ENCODE assay signal across 11 cellular contexts in the genomic region with DNA sequence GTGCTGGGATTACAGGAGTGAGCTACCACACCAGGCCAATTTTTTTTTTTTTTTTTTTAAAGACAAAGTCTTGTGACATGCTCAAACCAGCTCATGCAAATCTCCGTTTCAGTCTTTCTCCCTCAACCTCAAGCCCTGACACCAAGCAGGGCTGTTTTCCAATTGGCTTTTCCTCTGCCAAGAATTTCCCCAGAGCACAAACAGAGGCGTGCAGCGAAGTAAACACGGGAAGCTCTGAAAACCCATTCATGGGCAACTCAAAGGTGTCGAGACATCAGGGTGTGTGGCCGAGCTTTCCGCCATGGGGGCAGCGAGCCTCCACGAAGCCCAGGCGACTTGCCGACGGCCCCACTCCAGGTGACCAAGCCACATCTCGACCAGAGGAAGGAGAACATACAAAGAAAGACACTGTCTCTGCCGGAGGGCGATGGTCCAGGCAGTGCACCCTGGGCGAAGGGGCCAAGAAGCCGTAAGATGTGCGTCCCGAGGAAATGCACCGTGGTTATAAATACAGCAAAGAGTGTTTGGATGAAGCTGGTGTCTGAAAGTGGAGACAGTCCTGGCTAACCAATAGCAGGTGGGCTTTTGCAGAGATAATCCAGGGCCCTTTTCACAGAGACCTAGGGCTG.
DNase-seq lines count a peak whose midpoint lies in the region; ATAC-seq and TF ChIP-seq lines count a peak whose summit lies in the region.
"Had no signal": no experiment of that assay in that cellular context is flagged by ENCODE, and none has a peak within 500 bp of the region (broad histone marks: within the 10 kb centered on the region; RNA-seq: fewer than 3 reads in every experiment).

No MANE protein-coding gene starts in this region.

- peaks cover 0 to 8% of the 10 kb centered on the region in 2 donors for H3K4me1 ChIP-seq in breast epithelium
- H3K4me1 ChIP-seq in gastroesophageal sphincter = peaks cover 0 to 50% (median 4%) of the 10 kb centered on the region in 3 donors
- H3K4me1 ChIP-seq: A549 had no signal

- ATAC-seq in gastroesophageal sphincter (peak; percentile 85), T-cell (replicated peaks in 1 of 4) (no peak)
- ATAC-seq: A549 had no signal

- BruUV-seq in MCF 10A (replicated peaks; lab: Mats Ljungman, UMichigan) = no TSS peak

- H3K36me3 Mint-ChIP-seq in MCF 10A (ENCODE audit: insufficient read depth, unreplicated experiment) (no peaks in the 10 kb centered on the region), T-cell (no peaks in the 10 kb centered on the region)
- no peaks in the 10 kb centered on the region for H3K36me3 Mint-ChIP-seq in activated T-helper 2 cell treated with anti-CD3 and anti-CD28 coated beads, Interferon-gamma antibody, Interleukin-2, Interleukin-4, amounts not matched to agents 10 μg/mL and 5 μg/mL and 100 μg/mL, durations not matched to agents 14 hours and 24 hours and 36 hours (ENCODE audit: low read depth)

- H3K4me1 Mint-ChIP-seq in MCF 10A (ENCODE audit: insufficient read depth, unreplicated experiment) (no peaks in the 10 kb centered on the region), T-cell (peaks cover 7 to 8% (median 7%) of the 10 kb centered on the region in 3 donors)
- peaks cover 2% of the 10 kb centered on the region for H3K4me1 Mint-ChIP-seq in activated T-helper 2 cell treated with anti-CD3 and anti-CD28 coated beads, Interferon-gamma antibody, Interleukin-2, Interleukin-4, amounts not matched to agents 10 μg/mL and 5 μg/mL and 100 μg/mL, durations not matched to agents 14 hours and 24 hours and 36 hours (ENCODE audit: low read depth)

- peak overlapping the region in 2 of 3 donors; percentile 24 to 47 for H3K4me3 ChIP-seq in breast epithelium
- H3K4me3 ChIP-seq in gastroesophageal sphincter = peak overlapping the region in 1 of 2 donors; percentile 23
- H3K4me3 ChIP-seq: A549 had no signal

- H3K9me3 Mint-ChIP-seq in MCF 10A (ENCODE audit: unreplicated experiment) = peaks cover 8% of the 10 kb centered on the region
- no peaks in the 10 kb centered on the region for H3K9me3 Mint-ChIP-seq in activated T-helper 2 cell treated with anti-CD3 and anti-CD28 coated beads, Interferon-gamma antibody, Interleukin-2, Interleukin-4, amounts not matched to agents 10 μg/mL and 5 μg/mL and 100 μg/mL, durations not matched to agents 14 hours and 24 hours and 36 hours
- no peaks in the 10 kb centered on the region for H3K9me3 Mint-ChIP-seq in T-cell

- no peak for TF ChIP-seq EP300 in gastroesophageal sphincter (IDR thresholded peaks at IDR 0.05)

- DNase-seq in breast epithelium (ENCODE audit: low spot score in 2 of 2) (peak in 1 of 2 donors; percentile 71), MCF 10A (ENCODE audit: unreplicated experiment) (no peak), nucleus accumbens (lab: John Stamatoyannopoulos, UW) (peak in 34 of 56 donors; percentile 3 to 46 (median 14)), T-helper 1 cell (no peak), COR-L47 (lab: John Stamatoyannopoulos, UW) (no peak), T-cell (no peak)
- DNase-seq in activated T-helper 2 cell treated with anti-CD3 and anti-CD28 coated beads, Interferon-gamma antibody, Interleukin-2, Interleukin-4, amounts not matched to agents 10 μg/mL and 5 μg/mL and 100 μg/mL, durations not matched to agents 14 hours and 24 hours and 36 hours (ENCODE audit: low spot score) = no peak
- DNase-seq: activated T-cell treated with anti-CD3 and anti-CD28 coated beads, Interleukin-2, amount 50 U/mL, for 48 hours; GOT3 had no signal

- H3K27ac ChIP-seq in breast epithelium (peak overlapping the region; percentile 56 to 80), gastroesophageal sphincter (peak overlapping the region; percentile 18 to 79 (median 74))
- H3K27ac ChIP-seq: A549 had no signal

- intact Hi-C loops in breast epithelium (cut with DNase I; ENCODE audit: low total_unique reads) (no loop called here), MCF 10A (cut with micrococcal nuclease) (no loop called here)
- intact Hi-C loops in activated T-helper 2 cell treated with anti-CD3 and anti-CD28 coated beads, Interferon-gamma antibody, Interleukin-2, Interleukin-4, amounts not matched to agents 10 μg/mL and 5 μg/mL and 100 μg/mL, durations not matched to agents 14 hours and 24 hours and 36 hours (cut with micrococcal nuclease) = no loop called here

- TF ChIP-seq CTCF in breast epithelium (IDR thresholded peaks at IDR 0.05) (no peak), MCF 10A (IDR thresholded peaks at IDR 0.05; ENCODE audit: unreplicated experiment) (no peak), gastroesophageal sphincter (IDR thresholded peaks at IDR 0.05) (no peak)

- no peaks in the 10 kb centered on the region for H3K9me3 ChIP-seq in breast epithelium
- no peaks in the 10 kb centered on the region for H3K9me3 ChIP-seq in gastroesophageal sphincter
- H3K9me3 ChIP-seq: A549 had no signal

- H3K27ac Mint-ChIP-seq in MCF 10A (ENCODE audit: low read depth, unreplicated experiment) = no peak overlapping the region
- no peak overlapping the region for H3K27ac Mint-ChIP-seq in activated T-helper 2 cell treated with anti-CD3 and anti-CD28 coated beads, Interferon-gamma antibody, Interleukin-2, Interleukin-4, amounts not matched to agents 10 μg/mL and 5 μg/mL and 100 μg/mL, durations not matched to agents 14 hours and 24 hours and 36 hours
- H3K27ac Mint-ChIP-seq in T-cell = no peak overlapping the region

- H3K36me3 ChIP-seq in breast epithelium (no peaks in the 10 kb centered on the region), gastroesophageal sphincter (no peaks in the 10 kb centered on the region)

- POLR2A ChIA-PET in MCF 10A (lab: Yijun Ruan, JAX) = interaction anchor here (0.6 to 1.2 kb wide), 3 partner anchors 9 to 28 kb away, joined by 3 to 5 read pairs (median 4); no protein-coding TSS in a partner anchor
- POLR2A ChIA-PET in T-cell (lab: Charles Lee) = no interaction called here

- WGBS in gastroesophageal sphincter (ENCODE audit: low coverage in 1 of 2), 2 donors = 10 to 33% methylated on average over 9 to 17 of the region's 20 CpGs

- no peak overlapping the region for H3K4me3 Mint-ChIP-seq in MCF 10A (ENCODE audit: unreplicated experiment)
- H3K4me3 Mint-ChIP-seq in activated T-helper 2 cell treated with anti-CD3 and anti-CD28 coated beads, Interferon-gamma antibody, Interleukin-2, Interleukin-4, amounts not matched to agents 10 μg/mL and 5 μg/mL and 100 μg/mL, durations not matched to agents 14 hours and 24 hours and 36 hours (ENCODE audit: low read depth) = no peak overlapping the region
- H3K4me3 Mint-ChIP-seq in T-cell = no peak overlapping the region

- no peaks in the 10 kb centered on the region for H3K27me3 ChIP-seq in breast epithelium
- no peaks in the 10 kb centered on the region for H3K27me3 ChIP-seq in gastroesophageal sphincter

- H3K27me3 Mint-ChIP-seq in MCF 10A (ENCODE audit: insufficient read depth, unreplicated experiment) (no peaks in the 10 kb centered on the region), T-cell (peaks cover 3 to 14% of the 10 kb centered on the region in 2 donors)
- H3K27me3 Mint-ChIP-seq in activated T-helper 2 cell treated with anti-CD3 and anti-CD28 coated beads, Interferon-gamma antibody, Interleukin-2, Interleukin-4, amounts not matched to agents 10 μg/mL and 5 μg/mL and 100 μg/mL, durations not matched to agents 14 hours and 24 hours and 36 hours (ENCODE audit: low read depth) = peaks cover 2% of the 10 kb centered on the region

- TF ChIP-seq POLR2A in breast epithelium (IDR thresholded peaks at IDR 0.05) (no peak), gastroesophageal sphincter (IDR thresholded peaks at IDR 0.05) (no peak)

- CTCF ChIA-PET in MCF 10A (lab: Yijun Ruan, JAX) (interaction anchor here (0.6 to 0.7 kb wide), 3 partner anchors 33 to 1513 kb away, joined by 3 to 4 read pairs (median 3); no protein-coding TSS in a partner anchor), T-cell (lab: Charles Lee) (interaction anchor here in 1 of 2 donors (0.5 kb wide), 1 partner anchor 67 kb away, joined by 5 read pairs; no protein-coding TSS in a partner anchor)

Comparison
In these comparisons a context has a peak if more than half of its experiments do, and no peak if none do; other contexts are left out.
1. DNase-seq: peak in nucleus accumbens (34 of 56); none in MCF 10A (single experiment), T-helper 1 cell (0 of 5), activated T-helper 2 cell treated with anti-CD3 and anti-CD28 coated beads, Interferon-gamma antibody, Interleukin-2, Interleukin-4, amounts not matched to agents 10 μg/mL and 5 μg/mL and 100 μg/mL, durations not matched to agents 14 hours and 24 hours and 36 hours (single experiment), COR-L47 (single experiment) and T-cell (0 of 34).